In genomic region chr13:49858183-49858856, GRCh38 we compare ENCODE assay signal across 1 cellular context.
TF ChIP-seq lines count a peak whose summit lies in the region.

No MANE protein-coding gene starts in this region.

TF ChIP-seq in HepG2, 621 proteins besides CTCF, POLR2A, EP300 and RAD21 (continued from another document and continues in another):
- TF ChIP-seq NFKBIZ (CRISPR knock-in tag; IDR thresholded peaks at IDR 0.05) (0 out of 2 replicates have a peak, but pooled peaks have one; percentile 44), RERE (CRISPR knock-in tag; IDR thresholded peaks at IDR 0.05; ENCODE audit: low read depth) (peak; percentile 87), ISX (CRISPR knock-in tag; conservative IDR thresholded peaks at IDR 0.05) (no peak), BCL3 (CRISPR knock-in tag; IDR thresholded peaks at IDR 0.05) (no peak), RARG (CRISPR knock-in tag; IDR thresholded peaks at IDR 0.05; ENCODE audit: low read depth) (no peak), SAP130 (CRISPR knock-in tag; IDR thresholded peaks at IDR 0.05; ENCODE audit: low read depth) (peak; percentile 73), MED1 (CRISPR knock-in tag; IDR thresholded peaks at IDR 0.05) (peak; percentile 69), ZBTB43 (CRISPR knock-in tag; conservative IDR thresholded peaks at IDR 0.05) (0 out of 2 replicates have a peak, but pooled peaks have one; percentile 41), ZNF768 (CRISPR knock-in tag; IDR thresholded peaks at IDR 0.05) (no peak), ZNF224 (CRISPR knock-in tag; IDR thresholded peaks at IDR 0.05) (no peak), HMG20B (CRISPR knock-in tag; conservative IDR thresholded peaks at IDR 0.05) (peak; percentile 78), ZBTB1 (CRISPR knock-in tag; IDR thresholded peaks at IDR 0.05; ENCODE audit: borderline replicate concordance) (no peak), ZBTB37 (CRISPR knock-in tag; IDR thresholded peaks at IDR 0.05) (no peak), ZKSCAN8 (CRISPR knock-in tag; IDR thresholded peaks at IDR 0.05; ENCODE audit: borderline replicate concordance) (peak; percentile 65; the same call in 1 of the 2 replicates), PTBP1 (IDR thresholded peaks at IDR 0.05; ENCODE audit: low read depth, low read length, poor library complexity, severe bottlenecking) (no peak), ZNF24 (IDR thresholded peaks at IDR 0.05) (peak; percentile 41; the same call in 1 of the 2 replicates), RAD51 (IDR thresholded peaks at IDR 0.05; ENCODE audit: borderline replicate concordance) (no peak), MXD4 (CRISPR knock-in tag; IDR thresholded peaks at IDR 0.05) (0 out of 2 replicates have a peak, but pooled peaks have one; percentile 26), LCORL (IDR thresholded peaks at IDR 0.05) (peak; percentile 82; the same call in 1 of the 2 replicates), LCORL (CRISPR knock-in tag; IDR thresholded peaks at IDR 0.05) (peak; percentile 84; the same call in 1 of the 2 replicates), DPF2 (CRISPR knock-in tag; IDR thresholded peaks at IDR 0.05; ENCODE audit: borderline replicate concordance, low read depth) (peak; percentile 97), ETV6 (CRISPR knock-in tag; conservative IDR thresholded peaks at IDR 0.05) (no peak), THRA (CRISPR knock-in tag; IDR thresholded peaks at IDR 0.05; ENCODE audit: borderline replicate concordance) (peak; percentile 81; the same call in 1 of the 2 replicates), FOXP1 (IDR thresholded peaks at IDR 0.05) (peak; percentile 86), FOXP1 (CRISPR knock-in tag; IDR thresholded peaks at IDR 0.05) (peak; percentile 97), NFYB (CRISPR knock-in tag; IDR thresholded peaks at IDR 0.05) (no peak), ZNF644 (CRISPR knock-in tag; IDR thresholded peaks at IDR 0.05; ENCODE audit: low read depth) (peak; percentile 55; the same call in 1 of the 2 replicates), ZNF891 (CRISPR knock-in tag; IDR thresholded peaks at IDR 0.05) (no peak), HOMEZ (CRISPR knock-in tag; IDR thresholded peaks at IDR 0.05; ENCODE audit: low read depth) (no peak; the same call in 1 of the 2 replicates), ZBTB25 (CRISPR knock-in tag; IDR thresholded peaks at IDR 0.05) (peak; percentile 64; the same call in 1 of the 2 replicates), ZNF468 (CRISPR knock-in tag; IDR thresholded peaks at IDR 0.05) (no peak), PRMT3 (CRISPR knock-in tag; IDR thresholded peaks at IDR 0.05; ENCODE audit: borderline replicate concordance, low read depth) (no peak), NR2F6 (IDR thresholded peaks at IDR 0.05) (peak; percentile 63), NR2F6 (CRISPR knock-in tag; IDR thresholded peaks at IDR 0.05) (peak; percentile 52; the same call in 1 of the 2 replicates), TCF7 (IDR thresholded peaks at IDR 0.05; ENCODE audit: low read depth) (peak; percentile 58; the same call in 1 of the 2 replicates), CENPX (CRISPR knock-in tag; IDR thresholded peaks at IDR 0.05) (no peak), RXRB (CRISPR knock-in tag; IDR thresholded peaks at IDR 0.05; ENCODE audit: borderline replicate concordance) (peak; percentile 82), GFI1 (CRISPR knock-in tag; IDR thresholded peaks at IDR 0.05; ENCODE audit: borderline replicate concordance) (peak; percentile 89), ONECUT2 (CRISPR knock-in tag; IDR thresholded peaks at IDR 0.05) (no peak), MAX (IDR thresholded peaks at IDR 0.05) (0 out of 2 replicates have a peak, but pooled peaks have one; percentile 27), ZNF615 (CRISPR knock-in tag; IDR thresholded peaks at IDR 0.05; ENCODE audit: borderline replicate concordance) (no peak), TFDP2 (CRISPR knock-in tag; IDR thresholded peaks at IDR 0.05) (no peak), FOXK2 (IDR thresholded peaks at IDR 0.05) (peak; percentile 7; the same call in 1 of the 2 replicates), MAF1 (CRISPR knock-in tag; IDR thresholded peaks at IDR 0.05; ENCODE audit: borderline replicate concordance) (no peak), E2F2 (CRISPR knock-in tag; IDR thresholded peaks at IDR 0.05; ENCODE audit: borderline replicate concordance) (no peak)
